ENCODE assay signal across 8 cellular contexts in the genomic region with DNA sequence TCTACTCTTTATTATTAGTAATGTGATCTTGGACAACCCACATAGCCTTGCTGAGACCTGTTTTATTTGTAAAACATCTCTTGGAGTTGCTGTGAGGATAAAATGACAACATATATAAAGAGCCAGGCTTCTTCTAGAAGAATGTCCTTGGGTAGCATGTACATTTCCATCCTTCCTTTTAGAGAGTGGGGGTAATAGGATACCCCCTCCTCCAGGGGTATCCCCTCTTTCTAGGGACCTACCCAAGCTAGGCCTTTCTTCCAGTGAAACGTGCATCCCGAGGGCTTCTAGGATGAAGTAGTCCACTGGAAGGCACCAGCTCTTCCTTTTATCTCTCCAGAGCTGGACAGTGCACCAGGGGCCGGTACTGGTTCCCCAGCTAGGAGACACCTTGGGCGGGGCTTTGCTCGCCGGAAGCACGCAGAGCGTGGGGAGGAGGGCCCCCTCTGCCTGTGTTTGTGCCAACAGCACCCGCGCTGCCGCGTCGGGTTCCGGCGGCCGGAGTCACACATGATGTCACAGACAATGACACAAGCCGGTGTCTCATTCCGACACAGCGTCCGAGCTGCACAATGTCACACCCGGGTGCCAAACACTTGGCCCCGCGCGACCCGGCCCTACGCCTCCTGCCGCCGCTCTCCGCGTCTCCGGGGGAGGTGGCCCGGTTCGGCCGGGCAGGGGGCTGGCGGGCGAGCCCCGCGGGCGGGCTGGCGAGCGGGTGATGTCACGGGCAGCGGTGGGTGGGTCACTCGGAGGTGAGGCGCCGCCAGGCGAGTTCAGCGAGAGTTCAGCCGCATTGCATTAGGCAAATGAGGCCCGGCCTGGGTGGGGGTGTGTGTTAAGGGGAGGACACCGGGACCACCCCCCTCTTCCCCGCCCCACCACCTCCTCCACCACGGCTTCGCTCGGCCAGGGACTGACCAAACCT. TPM values are rescaled to one million over a fixed set of nuclear protein-coding genes. Genes with fewer than 3 reads are reported as not detected.
DNase-seq lines count a peak whose midpoint lies in the region; ATAC-seq and TF ChIP-seq lines count a peak whose summit lies in the region.

No MANE protein-coding gene starts in this region.

- no peaks in the 10 kb centered on the region for H4K20me1 ChIP-seq in PC-3 (ENCODE audit: low read length)

- CTCF ChIA-PET in PC-3 (lab: Charles Lee): no interaction called here

- H3K36me3 Mint-ChIP-seq in neural crest cell (ENCODE audit: low read depth): no peaks in the 10 kb centered on the region

- H2AFZ ChIP-seq in ACC112 (ENCODE audit: low read length, unreplicated experiment) (no peak overlapping the region), PC-3 (ENCODE audit: low read length) (peak overlapping the region; percentile 69; the same call in 1 of the 2 replicates)

- TSS peak; percentile 55 for BruUV-seq in PC-3 (replicated peaks; lab: Mats Ljungman, UMichigan)

- H3K36me3 ChIP-seq in ACC112 (ENCODE audit: insufficient read depth, low read length) (no peaks in the 10 kb centered on the region), PC-3 (ENCODE audit: low read depth, low read length) (no peaks in the 10 kb centered on the region), stomach smooth muscle (ENCODE audit: control insufficient read depth in 2 of 2, insufficient read depth in 2 of 2, low read length in 2 of 2) (no peaks in the 10 kb centered on the region)

- H3K4me3 ChIP-seq in ACC112 (ENCODE audit: low read depth, low read length): peak overlapping the region; percentile 90
- H3K4me3 ChIP-seq in PC-3 (ENCODE audit: low read length): peak overlapping the region; percentile 78
- peak overlapping the region; percentile 85 for H3K4me3 ChIP-seq in fibroblast of villous mesenchyme (ENCODE audit: low read depth, low read length)
- peak overlapping the region; percentile 85 to 86 for H3K4me3 ChIP-seq in stomach smooth muscle (ENCODE audit: low read length in 2 of 2)

- H3K9ac ChIP-seq in PC-3 (ENCODE audit: low read length): peak overlapping the region; percentile 71
- H3K9ac ChIP-seq in stomach smooth muscle (ENCODE audit: low read length in 2 of 2): peak overlapping the region; percentile 82 to 84

- H3K4me2 ChIP-seq in PC-3 (ENCODE audit: low read length): peak overlapping the region; percentile 90

- no peaks in the 10 kb centered on the region for H3K9me3 Mint-ChIP-seq in neural crest cell

- H3K27me3 Mint-ChIP-seq in neural crest cell (ENCODE audit: low read depth): peaks cover 19% of the 10 kb centered on the region

- H3K9me2 ChIP-seq in PC-3 (replicated peaks; ENCODE audit: low read length): no peaks in the 10 kb centered on the region

- peaks cover 54% of the 10 kb centered on the region for H3K4me1 Mint-ChIP-seq in neural crest cell

- ATAC-seq in GM18909 (IDR thresholded peaks at IDR 0.05; ENCODE audit: poor library complexity, unreplicated experiment): peak; percentile 63
- peak; percentile 71 for ATAC-seq in HG03432 (IDR thresholded peaks at IDR 0.05; ENCODE audit: unreplicated experiment)
- peak; percentile 73 for ATAC-seq in PC-3

- H3K4me1 ChIP-seq in ACC112 (ENCODE audit: control insufficient read depth, insufficient read depth, low read length, unreplicated experiment) (peaks cover 38% of the 10 kb centered on the region), PC-3 (ENCODE audit: insufficient read depth, low read length) (peaks cover 7% of the 10 kb centered on the region), stomach smooth muscle (ENCODE audit: control insufficient read depth, insufficient read depth, low read length) (peaks cover 64% of the 10 kb centered on the region)

- DNase-seq in PC-3: peak; percentile 74
- DNase-seq in activated effector memory CD4-positive, alpha-beta T cell treated with Interleukin-2 at 50 U/mL for 16 hours: peak; percentile 80
- peak; percentile 85 for DNase-seq in fibroblast of villous mesenchyme (ENCODE audit: low read depth)
- DNase-seq in neural crest cell (ENCODE audit: low read depth, low spot score): peak; percentile 60

- peaks cover 53% of the 10 kb centered on the region for H3K79me2 ChIP-seq in ACC112 (ENCODE audit: control insufficient read depth, insufficient read depth, low read length, unreplicated experiment)
- peaks cover 7% of the 10 kb centered on the region; the same call in 1 of the 2 replicates for H3K79me2 ChIP-seq in PC-3 (ENCODE audit: low read length)

- TF ChIP-seq CTCF in PC-3 (conservative IDR thresholded peaks at IDR 0.05; ENCODE audit: low read depth, low read length) (no peak), fibroblast of villous mesenchyme (IDR thresholded peaks at IDR 0.05; ENCODE audit: insufficient read depth, low read depth, low read length) (no peak), neural crest cell (conservative IDR thresholded peaks at IDR 0.05) (no peak)

- H3K27ac ChIP-seq in ACC112 (ENCODE audit: low read depth, low read length): peak overlapping the region; percentile 78
- H3K27ac ChIP-seq in PC-3 (ENCODE audit: low read length): peak overlapping the region; percentile 61
- H3K27ac ChIP-seq in stomach smooth muscle (ENCODE audit: low read length): peak overlapping the region; percentile 92

- H3K9me3 ChIP-seq in PC-3 (ENCODE audit: low read length): no peaks in the 10 kb centered on the region
- H3K9me3 ChIP-seq in stomach smooth muscle (ENCODE audit: control insufficient read depth in 2 of 2, low read length in 2 of 2): no peaks in the 10 kb centered on the region

- H3K27ac Mint-ChIP-seq in neural crest cell (ENCODE audit: unreplicated experiment): no peak overlapping the region

- intact Hi-C loops in PC-3 (cut with micrococcal nuclease): loop anchor here (2.0 to 5.0 kb wide), 2 partner anchors 24 to 39 kb away; no protein-coding TSS in a partner anchor

- H3K4me3 Mint-ChIP-seq in neural crest cell: peak overlapping the region; percentile 87

- H3K27me3 ChIP-seq in ACC112 (ENCODE audit: insufficient read depth, low read length): no peaks in the 10 kb centered on the region
- no peaks in the 10 kb centered on the region for H3K27me3 ChIP-seq in PC-3 (ENCODE audit: low read length)
- no peaks in the 10 kb centered on the region for H3K27me3 ChIP-seq in stomach smooth muscle (ENCODE audit: control insufficient read depth in 1 of 2, insufficient read depth in 2 of 2, low read length in 2 of 2)

- POLR2A ChIA-PET in PC-3 (lab: Charles Lee; ENCODE audit: unreplicated experiment): interaction anchor here (0.6 kb wide), 1 partner anchor 22 kb away, joined by 3 read pairs; no protein-coding TSS in a partner anchor

- H3F3A ChIP-seq in PC-3 (ENCODE audit: low read length, unreplicated experiment): no peaks in the 10 kb centered on the region

RNA-seq across cellular contexts. Expression of a gene that starts 23.4 kb away (rescaled TPM):
- total RNA-seq in PC-3 (2014; rRNA removed) (not detected in 2 replicates), fibroblast of villous mesenchyme (2.2 and 2.9 TPM in 2 replicates), neural crest cell (0.34 TPM in 1 of 2 replicates, not detected in the other)

RNA-seq across cellular contexts. Expression of a gene that starts 32.2 kb away (rescaled TPM):
- total RNA-seq in PC-3 (2014; rRNA removed) (19.6 and 23.8 TPM in 2 replicates), fibroblast of villous mesenchyme (20.3 and 23.5 TPM in 2 replicates), neural crest cell (22.3 and 25.9 TPM in 2 replicates)

RNA-seq across cellular contexts. Expression of a gene that starts 53.5 kb away (rescaled TPM):
- total RNA-seq in PC-3 (2014; rRNA removed) (48.9 and 58.3 TPM in 2 replicates), fibroblast of villous mesenchyme (19.0 and 28.5 TPM in 2 replicates), neural crest cell (94.5 and 104 TPM in 2 replicates)

Comparison
In these comparisons a context has a peak if more than half of its experiments do, and no peak if none do; other contexts are left out.
1. Peak in every context shown above with its lines: DNase-seq, ATAC-seq, H3K4me3 ChIP-seq and H3K27ac ChIP-seq.